Comparison of ENCODE assay signal across 9 cellular contexts in genomic region chr2:207230261-207231105, GRCh38.
DNase-seq lines count a peak whose midpoint lies in the region; ATAC-seq and TF ChIP-seq lines count a peak whose summit lies in the region.
"Had no signal": no experiment of that assay in that cellular context is flagged by ENCODE, and none has a peak within 500 bp of the region (broad histone marks: within the 10 kb centered on the region; RNA-seq: fewer than 3 reads in every experiment).

No MANE protein-coding gene starts in this region.

- in situ Hi-C loops in GM13977 (cut with MboI; ENCODE audit: low pct_unique_long_range_greater_than_20kb, low sequenced_read_pairs, unreplicated experiment), result no loop called here

- H3K9ac ChIP-seq in Karpas-422 (ENCODE audit: low read length), result no peak overlapping the region

- no peaks in the 10 kb centered on the region for H3K36me3 Mint-ChIP-seq in dendritic cell treated with granulocyte-macrophage colony-stimulating factor and Interleukin-4, amounts not matched to agents 40 ng/mL and 50 ng/mL, for 4 days (ENCODE audit: low read depth)
- no peaks in the 10 kb centered on the region for H3K36me3 Mint-ChIP-seq in progenitor cell of endocrine pancreas (ENCODE audit: insufficient read depth)

- no peaks in the 10 kb centered on the region for H3K9me3 Mint-ChIP-seq in dendritic cell treated with granulocyte-macrophage colony-stimulating factor and Interleukin-4, amounts not matched to agents 40 ng/mL and 50 ng/mL, for 4 days
- no peaks in the 10 kb centered on the region for H3K9me3 Mint-ChIP-seq in progenitor cell of endocrine pancreas (ENCODE audit: low read depth)

- H3K79me2 ChIP-seq in Karpas-422 (ENCODE audit: low read length), result no peaks in the 10 kb centered on the region

- peaks cover 33% of the 10 kb centered on the region for H3K4me1 Mint-ChIP-seq in dendritic cell treated with granulocyte-macrophage colony-stimulating factor and Interleukin-4, amounts not matched to agents 40 ng/mL and 50 ng/mL, for 4 days (ENCODE audit: low read depth)
- peaks cover 5% of the 10 kb centered on the region for H3K4me1 Mint-ChIP-seq in progenitor cell of endocrine pancreas (ENCODE audit: low read depth)

- H3K27ac Mint-ChIP-seq in dendritic cell treated with granulocyte-macrophage colony-stimulating factor and Interleukin-4, amounts not matched to agents 40 ng/mL and 50 ng/mL, for 4 days, result peak overlapping the region; percentile 46
- H3K27ac Mint-ChIP-seq in progenitor cell of endocrine pancreas, result no peak overlapping the region

- intact Hi-C loops in dendritic cell treated with granulocyte-macrophage colony-stimulating factor and Interleukin-4, amounts not matched to agents 40 ng/mL and 50 ng/mL, for 4 days (cut with micrococcal nuclease), result loop anchor here (5.0 kb wide), 1 partner anchor 88 kb away; no protein-coding TSS in a partner anchor
- intact Hi-C loops in posterior cingulate gyrus (cut with DNase I), result no loop called here

- H3K4me2 ChIP-seq in Karpas-422 (ENCODE audit: low read depth, low read length, poor library complexity, severe bottlenecking), result no peak overlapping the region

- no peak overlapping the region for H2AFZ ChIP-seq in Karpas-422 (ENCODE audit: low read length)

- no peaks in the 10 kb centered on the region; the same call in 1 of the 2 replicates for H3K36me3 ChIP-seq in Karpas-422 (ENCODE audit: insufficient read depth, low read length)
- H3K36me3 ChIP-seq: SJCRH30 had no signal

- no peaks in the 10 kb centered on the region for H3K4me1 ChIP-seq in Karpas-422 (ENCODE audit: low read length)

- no peaks in the 10 kb centered on the region for H3K9me3 ChIP-seq in Karpas-422 (ENCODE audit: low read length)
- H3K9me3 ChIP-seq: SJCRH30 had no signal

- H3K4me3 Mint-ChIP-seq in dendritic cell treated with granulocyte-macrophage colony-stimulating factor and Interleukin-4, amounts not matched to agents 40 ng/mL and 50 ng/mL, for 4 days, result no peak overlapping the region
- no peak overlapping the region for H3K4me3 Mint-ChIP-seq in progenitor cell of endocrine pancreas (ENCODE audit: low read depth)

- TF ChIP-seq CTCF in GM13977 (IDR thresholded peaks at IDR 0.05; ENCODE audit: extremely low read depth, insufficient read depth, missing control alignments) (peak; percentile 35), progenitor cell of endocrine pancreas (IDR thresholded peaks at IDR 0.05; ENCODE audit: unreplicated experiment) (peak; percentile 58)

- H3K4me3 ChIP-seq in Karpas-422 (ENCODE audit: low read length), result no peak overlapping the region
- H3K4me3 ChIP-seq: SJCRH30 had no signal

- no peaks in the 10 kb centered on the region for H3K27me3 ChIP-seq in Karpas-422 (ENCODE audit: low read length)
- H3K27me3 ChIP-seq: SJCRH30 had no signal

- no peaks in the 10 kb centered on the region for H4K20me1 ChIP-seq in Karpas-422 (ENCODE audit: insufficient read depth, low read depth, low read length)

- no peak for ATAC-seq in GM21717 (IDR thresholded peaks at IDR 0.05; ENCODE audit: unreplicated experiment)

- DNase-seq in GM13977 (ENCODE audit: low spot score), result no peak
- DNase-seq in Karpas-422, result peak; percentile 85
- no peak for DNase-seq in progenitor cell of endocrine pancreas (ENCODE audit: low spot score, unreplicated experiment)
- DNase-seq in stimulated activated CD4-positive, alpha-beta T cell treated with anti-CD3 and anti-CD28 coated beads, Interleukin-4, amount 100 ng/mL, for 4 hours, result no peak
- DNase-seq in posterior cingulate gyrus, result no peak
- DNase-seq in activated CD4-positive, alpha-beta T cell treated with anti-CD3 and anti-CD28 coated beads, Interleukin-2, amount 50 U/mL, for 1 hour, result no peak

- H3K27ac ChIP-seq in Karpas-422 (ENCODE audit: low read length), result no peak overlapping the region
- H3K27ac ChIP-seq: SJCRH30 had no signal

- H3K27me3 Mint-ChIP-seq in dendritic cell treated with granulocyte-macrophage colony-stimulating factor and Interleukin-4, amounts not matched to agents 40 ng/mL and 50 ng/mL, for 4 days, result peaks cover 2% of the 10 kb centered on the region
- H3K27me3 Mint-ChIP-seq in progenitor cell of endocrine pancreas, result peaks cover 17% of the 10 kb centered on the region

- no peaks in the 10 kb centered on the region for H3K9me2 ChIP-seq in Karpas-422 (replicated peaks; ENCODE audit: insufficient read depth, low read length)
